ENCODE assay signal across 9 cellular contexts in genomic region chr18:45837283-45838070, GRCh38. TPM values are rescaled to one million over a fixed set of nuclear protein-coding genes. Genes with fewer than 3 reads are reported as not detected.
DNase-seq lines count a peak whose midpoint lies in the region; ATAC-seq and TF ChIP-seq lines count a peak whose summit lies in the region.
"Had no signal": no experiment of that assay in that cellular context is flagged by ENCODE, and none has a peak within 500 bp of the region (broad histone marks: within the 10 kb centered on the region; RNA-seq: fewer than 3 reads in every experiment).

No MANE protein-coding gene starts in this region.

- H3K4me3 ChIP-seq in NT2/D1 (ENCODE audit: insufficient read length, low read depth) (peak overlapping the region; percentile 24), lower lobe of right lung (peak overlapping the region; percentile 49)
- H3K4me3 ChIP-seq: BLaER1 had no signal

- no peak overlapping the region for H3K27ac Mint-ChIP-seq in central memory CD8-positive, alpha-beta T cell (ENCODE audit: low read depth)

- peak overlapping the region; percentile 44 for H3K4me3 Mint-ChIP-seq in central memory CD8-positive, alpha-beta T cell

- H3K36me3 ChIP-seq in NT2/D1 (ENCODE audit: insufficient read depth, insufficient read length, low read length) (no peaks in the 10 kb centered on the region), lower lobe of right lung (no peaks in the 10 kb centered on the region)

- ATAC-seq in central memory CD8-positive, alpha-beta T cell (replicated peaks; ENCODE audit: extremely low read depth, poor library complexity, severe bottlenecking), result peak; percentile 61
- peak; percentile 79 for ATAC-seq in lower lobe of right lung
- peak; percentile 74 for ATAC-seq in stimulated activated naive CD8-positive, alpha-beta T cell treated with anti-CD3 and anti-CD28 coated beads, Interleukin-15, Interleukin-2, amounts not matched to agents 100 U/mL and 50 U/mL, for 24 hours

- peaks cover 6% of the 10 kb centered on the region for H3K4me1 Mint-ChIP-seq in central memory CD8-positive, alpha-beta T cell

- H3K27me3 Mint-ChIP-seq in central memory CD8-positive, alpha-beta T cell, result peaks cover 64% of the 10 kb centered on the region

- no peak overlapping the region for H3K27ac ChIP-seq in lower lobe of right lung
- H3K27ac ChIP-seq: BLaER1 had no signal

- peaks cover 2% of the 10 kb centered on the region for H3K36me3 Mint-ChIP-seq in central memory CD8-positive, alpha-beta T cell (ENCODE audit: insufficient read depth)

- H3K9me3 ChIP-seq in NT2/D1 (ENCODE audit: insufficient read depth, low read length) (no peaks in the 10 kb centered on the region), lower lobe of right lung (no peaks in the 10 kb centered on the region)

- H3K9me3 Mint-ChIP-seq in central memory CD8-positive, alpha-beta T cell, result no peaks in the 10 kb centered on the region

- H3K27me3 ChIP-seq in NT2/D1 (ENCODE audit: insufficient read depth, insufficient read length) (peaks cover 43% of the 10 kb centered on the region), lower lobe of right lung (ENCODE audit: low read depth) (peaks cover 32% of the 10 kb centered on the region)
- H3K27me3 ChIP-seq: BLaER1 had no signal

- peak; percentile 53 for TF ChIP-seq CTCF in lower lobe of right lung (IDR thresholded peaks at IDR 0.05)

- H3K4me1 ChIP-seq in NT2/D1 (ENCODE audit: insufficient read depth, insufficient read length) (peaks cover 6% of the 10 kb centered on the region), lower lobe of right lung (peaks cover 23% of the 10 kb centered on the region)

- peak; percentile 44 for DNase-seq in NCI-H1092 (lab: John Stamatoyannopoulos, UW)
- DNase-seq in NCI-H1092 treated with DMSO at 0.1 percent for 48 hours (lab: John Stamatoyannopoulos, UW), result no peak
- peak; percentile 42 for DNase-seq in NT2/D1 (ENCODE audit: low read depth, low spot score)
- DNase-seq in central memory CD8-positive, alpha-beta T cell (ENCODE audit: low spot score in 2 of 2), result no peak
- peak; percentile 79 for DNase-seq in lower lobe of right lung
- DNase-seq in stimulated activated naive CD8-positive, alpha-beta T cell treated with anti-CD3 and anti-CD28 coated beads, Interleukin-15, Interleukin-2, amounts not matched to agents 100 U/mL and 50 U/mL, for 24 hours, result peak; percentile 54
- DNase-seq in occipital lobe (lab: John Stamatoyannopoulos, UW), result no peak
- DNase-seq in cortex of kidney (lab: John Stamatoyannopoulos, UW), result no peak

- H3K9ac ChIP-seq in NT2/D1 (ENCODE audit: insufficient read length, low read depth), result peak overlapping the region; percentile 67
- H3K9ac ChIP-seq: BLaER1 had no signal

- intact Hi-C loops in lower lobe of right lung (cut with DNase I), result no loop called here

RNA-seq across cellular contexts. Expression of gene SIGLEC15, which starts 12.0 kb away (rescaled TPM):
- total RNA-seq in lower lobe of right lung (0.35 TPM), occipital lobe (not detected)

Comparison
In these comparisons a context has a peak if more than half of its experiments do, and no peak if none do; other contexts are left out.
1. DNase-seq: peak in NCI-H1092 (single experiment), NT2/D1 (single experiment), lower lobe of right lung (single experiment) and stimulated activated naive CD8-positive, alpha-beta T cell treated with anti-CD3 and anti-CD28 coated beads, Interleukin-15, Interleukin-2, amounts not matched to agents 100 U/mL and 50 U/mL, for 24 hours (single experiment); none in NCI-H1092 treated with DMSO at 0.1 percent for 48 hours (single experiment), central memory CD8-positive, alpha-beta T cell (0 of 2), occipital lobe (single experiment) and cortex of kidney (single experiment).
2. Peak in every context shown above with its lines, with median percentiles within 50 percentile points of each other: ATAC-seq.